In genomic region chr17:80781851-80782277, GRCh38 we compare ENCODE assay signal across 15 cellular contexts.
DNase-seq lines count a peak whose midpoint lies in the region; ATAC-seq and TF ChIP-seq lines count a peak whose summit lies in the region.
"Had no signal": no experiment of that assay in that cellular context is flagged by ENCODE, and none has a peak within 500 bp of the region (broad histone marks: within the 10 kb centered on the region; RNA-seq: fewer than 3 reads in every experiment).

No MANE protein-coding gene starts in this region.

- H3K27ac ChIP-seq in esophagus muscularis mucosa (replicated peaks in 1 of 4): peak overlapping the region; percentile 50 to 78 (median 63)
- H3K27ac ChIP-seq in gastrocnemius medialis: peak overlapping the region; percentile 64 to 84 (median 73)
- H3K27ac ChIP-seq: parathyroid adenoma, SJCRH30 had no signal

- intact Hi-C loops in activated naive CD4-positive, alpha-beta T cell treated with anti-CD3 and anti-CD28 coated beads for 36 hours (cut with micrococcal nuclease): loop anchor here (1.0 to 10.0 kb wide), 3 partner anchors 117 to 307 kb away; partner anchors contain the start of gene NPTX1
- intact Hi-C loops in esophagus muscularis mucosa (cut with DNase I) (no loop called here), gastrocnemius medialis (cut with DNase I; ENCODE audit: low total_unique reads) (no loop called here)

- H3K36me3 ChIP-seq in esophagus muscularis mucosa (peaks cover 0 to 10% (median 0%) of the 10 kb centered on the region in 4 donors), gastrocnemius medialis (no peaks in the 10 kb centered on the region)
- H3K36me3 ChIP-seq: SJCRH30 had no signal

- POLR2A ChIA-PET in T-cell (lab: Charles Lee): interaction anchor here in 1 of 2 donors (1.4 kb wide), 1 partner anchor 18 kb away, joined by 5 read pairs; no protein-coding TSS in a partner anchor

- WGBS in esophagus muscularis mucosa: 84% methylated on average over 13 of the region's 13 CpGs

- CTCF ChIA-PET in activated naive CD4-positive, alpha-beta T cell treated with anti-CD3 and anti-CD28 coated beads for 36 hours (lab: Charles Lee): interaction anchor here (0.9 to 1.1 kb wide), 4 partner anchors 9 to 163 kb away, joined by 3 to 9 read pairs (median 4); no protein-coding TSS in a partner anchor
- CTCF ChIA-PET in T-cell (lab: Charles Lee): interaction anchor here in 1 of 2 donors (1.2 kb wide), 1 partner anchor 8 kb away, joined by 3 read pairs; no protein-coding TSS in a partner anchor

- no peak for TF ChIP-seq EP300 in esophagus muscularis mucosa (IDR thresholded peaks at IDR 0.05)

- H3K27me3 ChIP-seq in esophagus muscularis mucosa (no peaks in the 10 kb centered on the region), gastrocnemius medialis (no peaks in the 10 kb centered on the region)
- H3K27me3 ChIP-seq: SJCRH30 had no signal

- H3K9me3 ChIP-seq in esophagus muscularis mucosa (no peaks in the 10 kb centered on the region), gastrocnemius medialis (no peaks in the 10 kb centered on the region)
- H3K9me3 ChIP-seq: SJCRH30 had no signal

- H3K36me3 Mint-ChIP-seq in activated naive CD4-positive, alpha-beta T cell treated with anti-CD3 and anti-CD28 coated beads for 36 hours (ENCODE audit: low read depth): peaks cover 25% of the 10 kb centered on the region
- peaks cover 16% of the 10 kb centered on the region for H3K36me3 Mint-ChIP-seq in T-cell

- no peak for TF ChIP-seq POLR2A in esophagus muscularis mucosa (IDR thresholded peaks at IDR 0.05; ENCODE audit: low read depth)
- TF ChIP-seq POLR2A in gastrocnemius medialis (IDR thresholded peaks at IDR 0.05): no peak

- peaks cover 88% of the 10 kb centered on the region for H3K4me1 Mint-ChIP-seq in activated naive CD4-positive, alpha-beta T cell treated with anti-CD3 and anti-CD28 coated beads for 36 hours (ENCODE audit: low read depth)
- peaks cover 58 to 76% (median 69%) of the 10 kb centered on the region in 3 donors for H3K4me1 Mint-ChIP-seq in T-cell

- peaks cover 0 to 64% (median 42%) of the 10 kb centered on the region in 4 donors for H3K4me1 ChIP-seq in esophagus muscularis mucosa
- peaks cover 57 to 60% of the 10 kb centered on the region in 2 donors for H3K4me1 ChIP-seq in gastrocnemius medialis
- H3K4me1 ChIP-seq: parathyroid adenoma had no signal

- H3K27ac Mint-ChIP-seq in activated naive CD4-positive, alpha-beta T cell treated with anti-CD3 and anti-CD28 coated beads for 36 hours: peak overlapping the region; percentile 98
- H3K27ac Mint-ChIP-seq in T-cell: peak overlapping the region; percentile 89

- in situ Hi-C loops in gastrocnemius medialis (cut with MboI; ENCODE audit: low sequenced_read_pairs in 4 of 4): no loop called here

- TF ChIP-seq CTCF in esophagus muscularis mucosa (IDR thresholded peaks at IDR 0.05): no peak
- TF ChIP-seq CTCF in gastrocnemius medialis (IDR thresholded peaks at IDR 0.05 in 4 of 5, conservative IDR thresholded peaks at IDR 0.05 in 1 of 5): no peak

- ATAC-seq in T-cell (replicated peaks in 1 of 4) (no peak), gastrocnemius medialis (peak; percentile 13 to 41), HG02938 (IDR thresholded peaks at IDR 0.05; ENCODE audit: unreplicated experiment) (no peak)
- ATAC-seq: esophagus mucosa had no signal

- H3K4me3 ChIP-seq in esophagus muscularis mucosa (no peak overlapping the region), gastrocnemius medialis (no peak overlapping the region)
- H3K4me3 ChIP-seq: lung, SJCRH30 had no signal

- peak; percentile 7 for DNase-seq in activated naive CD4-positive, alpha-beta T cell treated with anti-CD3 and anti-CD28 coated beads for 36 hours
- no peak for DNase-seq in activated naive CD4-positive, alpha-beta T cell (lab: John Stamatoyannopoulos, UW)
- DNase-seq in T-cell (no peak), esophagus muscularis mucosa (ENCODE audit: extremely low spot score) (no peak), gastrocnemius medialis (peak in 1 of 2 donors; percentile 62), SIG-M5 treated with dmso at 0.1 percent for 504 hours (lab: John Stamatoyannopoulos, UW; ENCODE audit: unreplicated experiment) (no peak), DMS153 treated with DMSO at 0.1 percent for 48 hours (lab: John Stamatoyannopoulos, UW; ENCODE audit: unreplicated experiment) (no peak)
- DNase-seq: cerebellar nuclear complex, KBM-7, NCI-H187, SJCRH30 had no signal

- H3K4me3 Mint-ChIP-seq in activated naive CD4-positive, alpha-beta T cell treated with anti-CD3 and anti-CD28 coated beads for 36 hours: peak overlapping the region; percentile 21
- peak overlapping the region; percentile 17 to 77 (median 31) for H3K4me3 Mint-ChIP-seq in T-cell

- no peaks in the 10 kb centered on the region for H3K27me3 Mint-ChIP-seq in activated naive CD4-positive, alpha-beta T cell treated with anti-CD3 and anti-CD28 coated beads for 36 hours (ENCODE audit: low read depth)
- no peaks in the 10 kb centered on the region for H3K27me3 Mint-ChIP-seq in T-cell

- no peaks in the 10 kb centered on the region for H3K9me3 Mint-ChIP-seq in activated naive CD4-positive, alpha-beta T cell treated with anti-CD3 and anti-CD28 coated beads for 36 hours
- H3K9me3 Mint-ChIP-seq in T-cell: no peaks in the 10 kb centered on the region

Comparison
In these comparisons a context has a peak if more than half of its experiments do, and no peak if none do; other contexts are left out.
1. ATAC-seq: peak in gastrocnemius medialis (2 of 2); none in T-cell (0 of 4) and HG02938 (single experiment).